In genomic region chr13:46484561-46484960, GRCh38 we compare ENCODE assay signal across 16 cellular contexts.
DNase-seq lines count a peak whose midpoint lies in the region; ATAC-seq, FAIRE-seq and TF ChIP-seq lines count a peak whose summit lies in the region.
"Had no signal": no experiment of that assay in that cellular context is flagged by ENCODE, and none has a peak within 500 bp of the region (broad histone marks: within the 10 kb centered on the region; RNA-seq: fewer than 3 reads in every experiment).

No MANE protein-coding gene starts in this region.

- TF ChIP-seq CTCF in HCT116 (IDR thresholded peaks at IDR 0.05 in 2 of 3, conservative IDR thresholded peaks at IDR 0.05 in 1 of 3; ENCODE audit: borderline replicate concordance in 1 of 3, insufficient read depth in 1 of 3, low read depth in 2 of 3, low read length in 2 of 3): no peak
- TF ChIP-seq CTCF in K562 (IDR thresholded peaks at IDR 0.05 in 2 of 3, conservative IDR thresholded peaks at IDR 0.05 in 1 of 3; ENCODE audit: insufficient read depth in 2 of 3, low read depth in 1 of 3, low read length in 3 of 3): no peak
- TF ChIP-seq CTCF in fibroblast of the aortic adventitia (IDR thresholded peaks at IDR 0.05; ENCODE audit: insufficient read depth, low read length): no peak
- TF ChIP-seq CTCF in left ventricle myocardium inferior (IDR thresholded peaks at IDR 0.05; ENCODE audit: borderline replicate concordance): no peak

- H3K9me2 ChIP-seq in HCT116 (ENCODE audit: insufficient read depth) (no peaks in the 10 kb centered on the region), Karpas-422 (replicated peaks; ENCODE audit: insufficient read depth, low read length) (no peaks in the 10 kb centered on the region)

- POLR2A ChIA-PET in HCT116 (lab: Charles Lee): no interaction called here
- POLR2A ChIA-PET in K562 (lab: Yijun Ruan, JAX): no interaction called here

- H3K4me3 ChIP-seq in HCT116 (replicated peaks in 1 of 2; ENCODE audit: low read depth in 1 of 2, low read length in 2 of 2) (no peak overlapping the region), Karpas-422 (ENCODE audit: low read length) (no peak overlapping the region), K562 (no peak overlapping the region), fibroblast of the aortic adventitia (ENCODE audit: low read depth, low read length) (no peak overlapping the region), left ventricle myocardium inferior (no peak overlapping the region)
- H3K4me3 ChIP-seq: GM23248 had no signal

- no peaks in the 10 kb centered on the region for H3K4me1 ChIP-seq in HCT116 (ENCODE audit: control insufficient read depth in 1 of 2, insufficient read depth in 2 of 2, low read length in 2 of 2)
- no peaks in the 10 kb centered on the region for H3K4me1 ChIP-seq in Karpas-422 (ENCODE audit: low read length)
- no peaks in the 10 kb centered on the region for H3K4me1 ChIP-seq in K562 (replicated peaks in 1 of 2; ENCODE audit: control insufficient read depth in 2 of 2, insufficient read depth in 2 of 2, low read length in 2 of 2)
- no peaks in the 10 kb centered on the region for H3K4me1 ChIP-seq in left ventricle myocardium inferior

- H3K9ac ChIP-seq in HCT116 (ENCODE audit: low read length) (no peak overlapping the region), Karpas-422 (ENCODE audit: low read length) (no peak overlapping the region), K562 (ENCODE audit: insufficient read depth in 1 of 2, low read depth in 2 of 2, low read length in 2 of 2) (no peak overlapping the region)
- H3K9ac ChIP-seq: GM23248 had no signal

- ATAC-seq in HCT116: no peak
- ATAC-seq in K562: no peak
- no peak for ATAC-seq in GM21528 (IDR thresholded peaks at IDR 0.05; ENCODE audit: low FRiP score, unreplicated experiment)

- no peak for TF ChIP-seq POLR2A in HCT116 (IDR thresholded peaks at IDR 0.05; ENCODE audit: borderline replicate concordance, extremely low read depth, insufficient read depth, insufficient read length)
- no peak for TF ChIP-seq POLR2A in K562 (conservative IDR thresholded peaks at IDR 0.05)

- intact Hi-C loops in HCT116 (cut with micrococcal nuclease) (no loop called here), K562 (cut with micrococcal nuclease) (no loop called here), left ventricle myocardium inferior (cut with micrococcal nuclease) (no loop called here)

- CTCF ChIA-PET in HCT116 (lab: Charles Lee): no interaction called here
- CTCF ChIA-PET in K562 (lab: Yijun Ruan, JAX; ENCODE audit: low intra/inter-chr PET ratio): no interaction called here

- H3K36me3 ChIP-seq in HCT116 (ENCODE audit: control insufficient read depth in 1 of 2, insufficient read depth in 2 of 2, low read length in 2 of 2): no peaks in the 10 kb centered on the region
- H3K36me3 ChIP-seq in Karpas-422 (ENCODE audit: insufficient read depth, low read length): no peaks in the 10 kb centered on the region
- no peaks in the 10 kb centered on the region for H3K36me3 ChIP-seq in K562 (ENCODE audit: control insufficient read depth, insufficient read depth, low read length)
- H3K36me3 ChIP-seq in left ventricle myocardium inferior: no peaks in the 10 kb centered on the region

- BruUV-seq in HCT116 (replicated peaks; lab: Mats Ljungman, UMichigan): no TSS peak
- BruUV-seq in K562 (replicated peaks; lab: Mats Ljungman, UMichigan): no TSS peak

- H4K20me1 ChIP-seq in HCT116 (ENCODE audit: insufficient read depth): no peaks in the 10 kb centered on the region
- H4K20me1 ChIP-seq in Karpas-422 (ENCODE audit: insufficient read depth, low read depth, low read length): no peaks in the 10 kb centered on the region
- H4K20me1 ChIP-seq in K562 (replicated peaks; ENCODE audit: control insufficient read depth, insufficient read depth, low read length): no peaks in the 10 kb centered on the region

- RAD21 ChIA-PET in HCT116 (lab: Charles Lee; ENCODE audit: low non-redundant PET in 1 of 2, low total read pairs in 2 of 2, uncharacterized antibody in 2 of 2, unreplicated experiment in 2 of 2): no interaction called here

- H3K27me3 ChIP-seq in HCT116 (ENCODE audit: insufficient read depth, low read length) (no peaks in the 10 kb centered on the region), Karpas-422 (ENCODE audit: low read length) (0 out of 2 replicates have a peak, but pooled peaks cover 3% of the 10 kb centered on the region), K562 (ENCODE audit: control insufficient read depth in 2 of 2, insufficient read depth in 2 of 2, low read length in 2 of 2) (peaks cover 0 to 8% of the 10 kb centered on the region in 2 experiments; a peak in 1 of 5 replicates), left ventricle myocardium inferior (ENCODE audit: low read depth) (peaks cover 7% of the 10 kb centered on the region)

- TF ChIP-seq RAD21 in HCT116 (IDR thresholded peaks at IDR 0.05; ENCODE audit: low read depth): no peak
- no peak for TF ChIP-seq RAD21 in K562 (CRISPR knock-in tag; conservative IDR thresholded peaks at IDR 0.05 in 1 of 2, IDR thresholded peaks at IDR 0.05 in 1 of 2)

- H3K9me3 ChIP-seq in HCT116 (ENCODE audit: control insufficient read depth in 1 of 2, insufficient read depth in 1 of 2, low read depth in 1 of 2, low read length in 2 of 2) (0 out of 4 replicates have a peak, but pooled peaks cover 4% of the 10 kb centered on the region in 2 experiments), Karpas-422 (ENCODE audit: low read length) (peaks cover 20% of the 10 kb centered on the region), K562 (replicated peaks; ENCODE audit: control insufficient read depth, insufficient read depth, low read depth, low read length) (no peaks in the 10 kb centered on the region; the same call in 1 of the 2 replicates), left ventricle myocardium inferior (replicated peaks) (peaks cover 54% of the 10 kb centered on the region)

- H3K4me2 ChIP-seq in HCT116 (ENCODE audit: low read length) (no peak overlapping the region), Karpas-422 (ENCODE audit: low read depth, low read length, poor library complexity, severe bottlenecking) (no peak overlapping the region), K562 (ENCODE audit: insufficient read depth, low read length) (no peak overlapping the region)

- no peak for FAIRE-seq in K562 (lab: Jason Lieb, UNC)
- FAIRE-seq: A204.1, GM18507, H54 had no signal

- H2AFZ ChIP-seq in HCT116 (ENCODE audit: low read depth, low read length, poor library complexity, severe bottlenecking) (no peak overlapping the region), Karpas-422 (ENCODE audit: low read length) (no peak overlapping the region), K562 (ENCODE audit: low read depth, low read length) (no peak overlapping the region)
- H2AFZ ChIP-seq: GM23248 had no signal

- WGBS in K562 (ENCODE audit: insufficient coverage, low coverage, missing lambda C conversion rate): 0% methylated on average over 3 of the region's 3 CpGs

- H3K27ac ChIP-seq in HCT116 (ENCODE audit: low read depth, low read length) (no peak overlapping the region), Karpas-422 (ENCODE audit: low read length) (no peak overlapping the region), K562 (ENCODE audit: extremely low read depth, low read depth, low read length) (no peak overlapping the region), left ventricle myocardium inferior (replicated peaks) (no peak overlapping the region)
- H3K27ac ChIP-seq: GM23248 had no signal

- no peak for TF ChIP-seq EP300 in K562 (IDR thresholded peaks at IDR 0.05; ENCODE audit: low read length)

- DNase-seq in HCT116 (ENCODE audit: low read depth, low spot score) (no peak), Karpas-422 (peak; percentile 42), K562 (ENCODE audit: extremely low read depth in 1 of 4, low spot score in 3 of 4) (no peak), fibroblast of the aortic adventitia (ENCODE audit: low read depth) (peak; percentile 17), left ventricle myocardium inferior (no peak), NCI-H187 treated with DMSO at 0.1 percent for 48 hours (lab: John Stamatoyannopoulos, UW) (no peak)
- DNase-seq in activated CD4-positive, alpha-beta T cell treated with anti-CD3 and anti-CD28 coated beads, Interleukin-2, amount 50 U/mL, for 1 hour: no peak
- DNase-seq: C1 segment of cervical spinal cord; CD4-positive, alpha-beta T cell; GF-D8; GM23248; IMR-90 had no signal

- H3K9me1 ChIP-seq in K562 (ENCODE audit: control insufficient read depth, insufficient read depth, low read length): no peaks in the 10 kb centered on the region

- in situ Hi-C loops in K562 (cut with MboI): loop anchor here (10.0 kb wide), 1 partner anchor 240 kb away; no protein-coding TSS in a partner anchor

- H3K79me2 ChIP-seq in HCT116 (ENCODE audit: insufficient read depth, low read length): no peaks in the 10 kb centered on the region
- H3K79me2 ChIP-seq in Karpas-422 (ENCODE audit: low read length): no peaks in the 10 kb centered on the region
- H3K79me2 ChIP-seq in K562 (ENCODE audit: control insufficient read depth, insufficient read depth, low read length): no peaks in the 10 kb centered on the region

TF ChIP-seq in HCT116, 20 proteins besides CTCF, POLR2A, EP300 and RAD21 (continues in another document):
- TF ChIP-seq CBX3 (IDR thresholded peaks at IDR 0.05; ENCODE audit: low read depth) (peak; percentile 16; the same call in 1 of the 2 replicates), CEBPB (IDR thresholded peaks at IDR 0.05; ENCODE audit: low read depth) (no peak), EGR1 (IDR thresholded peaks at IDR 0.05; ENCODE audit: low read depth) (no peak)

TF ChIP-seq in K562, 482 proteins besides CTCF, POLR2A, EP300 and RAD21 (continues in another document):
- TF ChIP-seq TRIM28 (IDR thresholded peaks at IDR 0.05): peak; percentile 71; the same call in 1 of the 2 replicates
- TF ChIP-seq PATZ1 (CRISPR knock-in tag; IDR thresholded peaks at IDR 0.05; ENCODE audit: borderline replicate concordance): no peak
- TF ChIP-seq CBX3 (IDR thresholded peaks at IDR 0.05; ENCODE audit: borderline replicate concordance in 1 of 2, low read length in 2 of 2): peak in 1 of 2 experiments; percentile 72; a peak in 1 of 3 replicates
- TF ChIP-seq STAT5A (IDR thresholded peaks at IDR 0.05; ENCODE audit: borderline replicate concordance, low read length): no peak
- TF ChIP-seq ZEB2 (IDR thresholded peaks at IDR 0.05): peak; percentile 42; the same call in 1 of the 2 replicates
- no peak for TF ChIP-seq LEF1 (IDR thresholded peaks at IDR 0.05)

Comparison
In these comparisons a context has a peak if more than half of its experiments do, and no peak if none do; other contexts are left out.
1. DNase-seq: peak in Karpas-422 (single experiment) and fibroblast of the aortic adventitia (single experiment); none in HCT116 (single experiment), K562 (0 of 4), left ventricle myocardium inferior (single experiment), NCI-H187 treated with DMSO at 0.1 percent for 48 hours (single experiment) and activated CD4-positive, alpha-beta T cell treated with anti-CD3 and anti-CD28 coated beads, Interleukin-2, amount 50 U/mL, for 1 hour (single experiment).
2. Of the 22 proteins assayed by ChIP-seq in both K562 and HCT116: peak only in K562: none; only in HCT116: TCF7L2; in both: none; in neither: 20; mixed calls (peak in some experiments, not most) for 1.